16 cellular contexts compared by ENCODE assay signal in the genomic region with DNA sequence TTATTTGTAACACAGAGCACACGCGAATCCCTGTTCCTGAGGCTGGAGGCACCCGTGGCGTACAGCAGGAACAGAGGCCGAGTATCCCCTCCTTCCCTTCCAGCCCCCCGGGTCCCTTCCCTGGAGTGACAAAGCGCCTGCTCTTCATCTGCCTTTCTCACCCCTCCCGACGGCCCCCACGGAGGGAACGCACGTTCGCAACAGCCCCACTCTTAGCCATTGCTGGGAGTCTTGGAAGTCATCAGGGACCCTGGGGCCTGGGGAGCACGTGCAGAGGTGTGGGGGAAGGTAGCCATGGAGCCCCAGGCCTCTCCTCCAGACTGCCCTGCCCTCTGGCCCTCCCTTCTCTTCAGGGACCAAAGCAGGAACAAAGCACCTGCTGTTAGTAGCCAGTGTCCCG. TPM values are rescaled to one million over a fixed set of nuclear protein-coding genes. Genes with fewer than 3 reads are reported as not detected.
"Had no signal": no experiment of that assay in that cellular context is flagged by ENCODE, and none has a peak within 500 bp of the region (broad histone marks: within the 10 kb centered on the region; RNA-seq: fewer than 3 reads in every experiment).

No MANE protein-coding gene starts in this region.

- DNase-seq: activated CD4-positive, alpha-beta T cell treated with anti-CD3 and anti-CD28 coated beads for 1 hour; activated CD4-positive, alpha-beta T cell treated with anti-CD3 and anti-CD28 coated beads, Interleukin-2, amount 50 U/mL, for 4 hours; activated naive CD4-positive, alpha-beta T cell treated with anti-CD3 and anti-CD28 coated beads, Interleukin-2, amount 50 U/mL, for 16 hours; activated T-cell treated with anti-CD3 and anti-CD28 coated beads for 4 hours; adrenal gland; dorsolateral prefrontal cortex; sigmoid colon; spleen; stimulated activated CD4-positive, alpha-beta T cell treated with anti-CD3 and anti-CD28 coated beads, Interleukin-1b, Interleukin-23, amount 100 ng/mL, for 48 hours; stomach; T-helper 9 cell had no signal

- H3K27ac ChIP-seq: adrenal gland, dorsolateral prefrontal cortex, esophagus muscularis mucosa, sigmoid colon, thoracic aorta had no signal

- H3K4me3 ChIP-seq: sigmoid colon had no signal

- H3K36me3 ChIP-seq: adrenal gland, sigmoid colon, thoracic aorta had no signal

- H3K9me3 ChIP-seq: adrenal gland, esophagus muscularis mucosa, sigmoid colon, spleen, stomach, thoracic aorta had no signal

- ATAC-seq: activated T-helper 17 cell treated with anti-CD3 and anti-CD28 coated beads, Interleukin-2, amount 50 U/mL, for 72 hours had no signal

- H3K27me3 ChIP-seq: adrenal gland, esophagus muscularis mucosa, sigmoid colon, spleen, stomach had no signal

RNA-seq across cellular contexts. Expression of a gene that starts 27.6 kb away (rescaled TPM):
- total RNA-seq: activated T-helper 17 cell treated with anti-CD3 and anti-CD28 coated beads, Interleukin-2, amount 50 U/mL, for 72 hours had no signal

RNA-seq across cellular contexts. Expression of a gene that starts 57.9 kb away (rescaled TPM):
- total RNA-seq: osteocyte, urinary bladder had no signal
